8 cellular contexts compared by ENCODE assay signal in the genomic region with DNA sequence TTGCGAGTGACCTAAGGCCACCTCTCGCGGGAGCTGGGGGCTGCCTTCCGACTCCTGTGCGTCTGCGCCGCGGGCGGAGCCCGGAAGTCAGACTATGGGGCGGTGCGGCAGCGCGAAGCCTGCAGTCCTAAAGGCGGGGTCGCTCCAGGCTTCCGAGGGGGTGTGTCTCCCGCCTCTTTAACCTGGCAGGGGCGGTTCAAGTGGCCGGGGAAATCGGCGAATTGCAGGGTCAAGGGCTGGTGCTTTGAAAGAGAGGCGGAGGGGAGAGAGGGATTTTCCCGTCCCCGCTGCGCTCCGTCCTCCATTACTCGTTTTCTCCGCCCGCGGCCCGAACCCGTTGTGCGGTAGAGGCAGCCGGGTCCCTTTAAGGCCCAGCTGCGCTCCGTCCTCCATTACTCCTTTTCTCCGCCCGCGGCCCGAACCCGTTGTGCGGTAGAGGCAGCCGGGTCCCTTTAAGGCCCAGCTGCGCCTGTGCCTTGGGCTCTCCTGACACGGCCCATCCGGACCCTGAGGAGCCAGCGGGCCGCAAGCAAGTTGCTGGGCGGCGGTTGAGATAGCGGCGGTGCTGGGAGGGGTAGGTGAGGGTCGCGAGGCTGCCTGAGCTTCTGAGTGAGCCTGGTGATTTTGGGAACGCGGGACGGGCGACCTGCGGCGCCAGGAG. TPM values are rescaled to one million over a fixed set of nuclear protein-coding genes. Genes with fewer than 3 reads are reported as not detected.
DNase-seq lines count a peak whose midpoint lies in the region; ATAC-seq and TF ChIP-seq lines count a peak whose summit lies in the region.
"Not testable (repeated sequence)": the region's sequence is repeated elsewhere in the genome, so short reads cannot be mapped to it uniquely, and the experiment has no call there.

A gene with protein sequence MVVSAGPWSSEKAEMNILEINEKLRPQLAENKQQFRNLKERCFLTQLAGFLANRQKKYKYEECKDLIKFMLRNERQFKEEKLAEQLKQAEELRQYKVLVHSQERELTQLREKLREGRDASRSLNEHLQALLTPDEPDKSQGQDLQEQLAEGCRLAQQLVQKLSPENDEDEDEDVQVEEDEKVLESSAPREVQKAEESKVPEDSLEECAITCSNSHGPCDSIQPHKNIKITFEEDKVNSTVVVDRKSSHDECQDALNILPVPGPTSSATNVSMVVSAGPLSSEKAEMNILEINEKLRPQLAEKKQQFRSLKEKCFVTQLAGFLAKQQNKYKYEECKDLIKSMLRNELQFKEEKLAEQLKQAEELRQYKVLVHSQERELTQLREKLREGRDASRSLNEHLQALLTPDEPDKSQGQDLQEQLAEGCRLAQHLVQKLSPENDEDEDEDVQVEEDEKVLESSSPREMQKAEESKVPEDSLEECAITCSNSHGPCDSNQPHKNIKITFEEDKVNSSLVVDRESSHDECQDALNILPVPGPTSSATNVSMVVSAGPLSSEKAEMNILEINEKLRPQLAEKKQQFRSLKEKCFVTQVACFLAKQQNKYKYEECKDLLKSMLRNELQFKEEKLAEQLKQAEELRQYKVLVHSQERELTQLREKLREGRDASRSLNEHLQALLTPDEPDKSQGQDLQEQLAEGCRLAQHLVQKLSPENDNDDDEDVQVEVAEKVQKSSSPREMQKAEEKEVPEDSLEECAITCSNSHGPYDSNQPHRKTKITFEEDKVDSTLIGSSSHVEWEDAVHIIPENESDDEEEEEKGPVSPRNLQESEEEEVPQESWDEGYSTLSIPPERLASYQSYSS (N-terminal part only) (plus strand): TSS at position 83 of the 661 bp plus-strand sequence. CDS start 21,820 bp downstream, outside the sequence.

- intact Hi-C loops in body of pancreas (cut with DNase I); sigmoid colon (cut with DNase I): not testable (repeated sequence)

- not testable (repeated sequence) for H3K9me3 ChIP-seq in body of pancreas; iPS DF 6.9 (ENCODE audit: control insufficient read depth, insufficient read depth, low read length); sigmoid colon

- not testable (repeated sequence) for TF ChIP-seq EP300 in sigmoid colon (IDR thresholded peaks at IDR 0.05)

- H3K4me1 ChIP-seq in body of pancreas; iPS DF 6.9 (ENCODE audit: control insufficient read depth, insufficient read depth, low read length); sigmoid colon: not testable (repeated sequence)

- peak in 2 of 3 donors; percentile 52 to 65 for TF ChIP-seq POLR2A in body of pancreas (IDR thresholded peaks at IDR 0.05)
- not testable (repeated sequence) for TF ChIP-seq POLR2A in sigmoid colon (IDR thresholded peaks at IDR 0.05)

- peak; percentile 65 for ATAC-seq in GM18861 (IDR thresholded peaks at IDR 0.05; ENCODE audit: unreplicated experiment)
- peak; percentile 70 for ATAC-seq in HG03095 (IDR thresholded peaks at IDR 0.05; ENCODE audit: unreplicated experiment)
- ATAC-seq in body of pancreas, result peak; percentile 94

- DNase-seq in A172 (ENCODE audit: low spot score) (peak; percentile 85), NCI-H2171 treated with DMSO at 0.1 percent for 48 hours (lab: John Stamatoyannopoulos, UW) (peak; percentile 75), UCSD-AML1 (lab: John Stamatoyannopoulos, UW; ENCODE audit: unreplicated experiment) (peak; percentile 85), body of pancreas (peak; percentile 78 to 90 (median 83)), iPS DF 6.9 (ENCODE audit: low read depth, low spot score) (peak; percentile 4), sigmoid colon (peak; percentile 88)

- TF ChIP-seq CTCF in body of pancreas (IDR thresholded peaks at IDR 0.05); sigmoid colon (IDR thresholded peaks at IDR 0.05): not testable (repeated sequence)

- peak within 1 kb of the TSS; percentile 65 to 88 for H3K4me3 ChIP-seq in body of pancreas
- H3K4me3 ChIP-seq in iPS DF 6.9 (ENCODE audit: low read length), result peak within 1 kb of the TSS; percentile 84
- peak within 1 kb of the TSS; percentile 47 to 84 (median 78) for H3K4me3 ChIP-seq in sigmoid colon

- H3K27ac ChIP-seq in body of pancreas, result peak within 1 kb of the TSS; percentile 81 to 97 (median 90)
- H3K27ac ChIP-seq in iPS DF 6.9 (ENCODE audit: low read length), result not testable (repeated sequence)
- peak within 1 kb of the TSS; percentile 86 to 90 (median 88) for H3K27ac ChIP-seq in sigmoid colon

- not testable (repeated sequence) for H3K27me3 ChIP-seq in body of pancreas; iPS DF 6.9 (ENCODE audit: control insufficient read depth, insufficient read depth, low read length); sigmoid colon

- WGBS in body of pancreas, 2 donors, result 0% methylated on average over 1 to 58 of the region's 61 CpGs
- WGBS in iPS DF 6.9 (ENCODE audit: insufficient coverage, insufficient read length), result no CpG with 5 or more reads among the region's 61 CpGs
- 0 to 1% methylated on average over 57 to 58 of the region's 61 CpGs for WGBS in sigmoid colon, 2 donors

- not testable (repeated sequence) for H3K36me3 ChIP-seq in body of pancreas (replicated peaks in 1 of 2; ENCODE audit: insufficient read depth in 1 of 2, low read depth in 2 of 2); iPS DF 6.9 (ENCODE audit: control insufficient read depth, insufficient read depth, low read length); sigmoid colon

RNA-seq across cellular contexts. Expression of the gene that starts here (rescaled TPM):
- 4.9 and 6.2 TPM in 2 replicates for total RNA-seq in A172 (2014; rRNA removed; shearing (Covaris generic))
- total RNA-seq in body of pancreas (10 to 100 TPM; 28.3 to 32.0 TPM), sigmoid colon (10 to 100 TPM in 3 of 4 donors, 1 to 10 TPM in 1; 8.2 to 16.3 (median 11.5) TPM)
- 1 to 10 TPM; 2.3 to 8.3 (median 2.4) TPM for polyA plus RNA-seq in sigmoid colon

Comparison
In these comparisons a context has a peak if more than half of its experiments do, and no peak if none do; other contexts are left out.
1. DNase-seq: peak in every context shown above with its lines; median percentile 88 in sigmoid colon; 85 in A172; 85 in UCSD-AML1; 83 in body of pancreas; 75 in NCI-H2171 treated with DMSO at 0.1 percent for 48 hours; 4 in iPS DF 6.9.